Comparison of ENCODE assay signal across 27 cellular contexts in the genomic region with DNA sequence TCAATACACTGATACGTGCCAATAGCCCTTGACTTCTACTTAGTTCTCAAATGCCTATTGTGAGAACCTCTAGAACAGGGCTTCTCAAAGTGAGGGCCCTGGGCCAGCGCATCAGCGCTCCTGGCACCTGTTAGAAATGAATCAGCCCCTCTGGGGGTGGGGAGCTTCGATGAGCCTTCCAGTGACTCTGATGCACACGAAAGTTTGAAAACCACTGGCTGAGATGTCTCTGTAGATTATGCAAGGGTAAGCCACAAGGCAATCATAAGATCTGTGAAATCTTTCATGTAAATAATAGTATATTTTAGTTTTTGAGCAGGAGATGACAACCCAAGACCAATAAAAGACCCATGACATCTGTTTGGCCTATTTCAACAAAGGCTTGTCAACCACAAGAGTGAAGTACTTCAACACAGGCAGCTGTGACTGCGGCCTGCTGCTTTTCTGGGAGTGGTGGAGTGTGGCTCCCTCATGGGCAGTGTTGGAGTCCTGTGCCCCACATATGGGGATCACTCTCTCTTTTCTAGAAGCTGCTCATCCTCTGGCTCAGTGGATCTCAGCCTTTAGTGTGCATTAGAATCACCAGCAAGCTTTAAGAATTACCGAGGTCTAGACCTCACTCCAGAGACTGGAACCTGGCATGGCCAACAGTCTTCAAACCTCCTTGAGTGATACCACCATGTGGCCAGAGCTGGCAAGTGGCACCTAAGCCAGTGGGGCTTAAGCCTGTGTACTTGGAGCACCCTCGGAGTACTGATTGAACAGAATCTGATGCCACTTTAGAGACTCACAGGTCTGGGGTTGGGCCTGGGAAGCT. TPM values are rescaled to one million over a fixed set of nuclear protein-coding genes. Genes with fewer than 3 reads are reported as not detected.
A peak's percentile ranks its signal among the peaks of the same experiment; 100 is the strongest.
DNase-seq lines count a peak whose midpoint lies in the region; ATAC-seq and TF ChIP-seq lines count a peak whose summit lies in the region.
"Had no signal": no experiment of that assay in that cellular context is flagged by ENCODE, and none has a peak within 500 bp of the region (broad histone marks: within the 10 kb centered on the region; RNA-seq: fewer than 3 reads in every experiment).

No MANE protein-coding gene starts in this region.

- RAD21 ChIA-PET in HCT116 (lab: Charles Lee; ENCODE audit: low non-redundant PET in 1 of 2, low total read pairs in 2 of 2, uncharacterized antibody in 2 of 2, unreplicated experiment in 2 of 2) = no interaction called here

- no peaks in the 10 kb centered on the region for H3K27me3 ChIP-seq in CD4-positive, CD25-positive, alpha-beta regulatory T cell (ENCODE audit: control insufficient read depth, insufficient read depth, low read length)
- no peaks in the 10 kb centered on the region for H3K27me3 ChIP-seq in HCT116 (ENCODE audit: insufficient read depth, low read length)
- H3K27me3 ChIP-seq: esophagus squamous epithelium, gastroesophageal sphincter, right atrium auricular region, transverse colon had no signal

- H3K27ac Mint-ChIP-seq in CD4-positive, CD25-positive, alpha-beta regulatory T cell = peak overlapping the region in 1 of 3 donors; percentile 11
- H3K27ac Mint-ChIP-seq: HFFc6; IgD-negative memory B cell; mesothelial cell of epicardium; natural killer cell treated with Interleukin-12 subunit alpha and Interleukin-12 subunit beta and Interleukin-15 and Interleukin-18, amount 100 ng/mL, for 72 hours; WTC11 had no signal

- peaks cover 12% of the 10 kb centered on the region for H3K79me2 ChIP-seq in HCT116 (ENCODE audit: insufficient read depth, low read length)

- no peaks in the 10 kb centered on the region for H3K9me3 Mint-ChIP-seq in CD4-positive, CD25-positive, alpha-beta regulatory T cell
- no peaks in the 10 kb centered on the region for H3K9me3 Mint-ChIP-seq in activated T-cell treated with anti-CD3 and anti-CD28 coated beads, Interleukin-2, amount 50 U/mL, for 4 hours
- H3K9me3 Mint-ChIP-seq: IgD-negative memory B cell; mesothelial cell of epicardium; natural killer cell treated with Interleukin-12 subunit alpha and Interleukin-12 subunit beta and Interleukin-15 and Interleukin-18, amount 100 ng/mL, for 72 hours had no signal

- no peak overlapping the region for H3K4me3 Mint-ChIP-seq in CD4-positive, CD25-positive, alpha-beta regulatory T cell
- H3K4me3 Mint-ChIP-seq in activated T-cell treated with anti-CD3 and anti-CD28 coated beads, Interleukin-2, amount 50 U/mL, for 4 hours = no peak overlapping the region
- H3K4me3 Mint-ChIP-seq: HFFc6; IgD-negative memory B cell; mesothelial cell of epicardium; natural killer cell treated with Interleukin-12 subunit alpha and Interleukin-12 subunit beta and Interleukin-15 and Interleukin-18, amount 100 ng/mL, for 72 hours; WTC11 had no signal

- TF ChIP-seq POLR2A in HCT116 (IDR thresholded peaks at IDR 0.05; ENCODE audit: borderline replicate concordance, extremely low read depth, insufficient read depth, insufficient read length) = no peak

- no peak overlapping the region for H2AFZ ChIP-seq in HCT116 (ENCODE audit: low read depth, low read length, poor library complexity, severe bottlenecking)

- H3K4me3 ChIP-seq in CD4-positive, CD25-positive, alpha-beta regulatory T cell (ENCODE audit: low read depth, low read length) = no peak overlapping the region
- no peak overlapping the region for H3K4me3 ChIP-seq in HCT116 (replicated peaks in 1 of 2; ENCODE audit: low read depth in 1 of 2, low read length in 2 of 2)
- H3K4me3 ChIP-seq: coronary artery, esophagus squamous epithelium, gastroesophageal sphincter, right atrium auricular region, transverse colon had no signal

- no peaks in the 10 kb centered on the region for H3K9me2 ChIP-seq in HCT116 (ENCODE audit: insufficient read depth)

- peaks cover 24% of the 10 kb centered on the region for H3K36me3 Mint-ChIP-seq in CD4-positive, CD25-positive, alpha-beta regulatory T cell
- peaks cover 30% of the 10 kb centered on the region for H3K36me3 Mint-ChIP-seq in activated T-cell treated with anti-CD3 and anti-CD28 coated beads, Interleukin-2, amount 50 U/mL, for 4 hours (ENCODE audit: insufficient read depth)

- no peaks in the 10 kb centered on the region for H3K27me3 Mint-ChIP-seq in CD4-positive, CD25-positive, alpha-beta regulatory T cell
- no peaks in the 10 kb centered on the region for H3K27me3 Mint-ChIP-seq in activated T-cell treated with anti-CD3 and anti-CD28 coated beads, Interleukin-2, amount 50 U/mL, for 4 hours (ENCODE audit: low read depth)
- H3K27me3 Mint-ChIP-seq: IgD-negative memory B cell; natural killer cell treated with Interleukin-12 subunit alpha and Interleukin-12 subunit beta and Interleukin-15 and Interleukin-18, amount 100 ng/mL, for 72 hours had no signal

- CTCF ChIA-PET in HCT116 (lab: Charles Lee) = no interaction called here

- H3K4me1 ChIP-seq in CD4-positive, CD25-positive, alpha-beta regulatory T cell (ENCODE audit: control insufficient read depth, insufficient read depth, low read length, poor library complexity, severe bottlenecking) = peaks cover 4% of the 10 kb centered on the region
- peaks cover 0 to 4% of the 10 kb centered on the region in 2 experiments; a peak in 2 of 4 replicates for H3K4me1 ChIP-seq in HCT116 (ENCODE audit: control insufficient read depth in 1 of 2, insufficient read depth in 2 of 2, low read length in 2 of 2)

- no TSS peak for BruUV-seq in HCT116 (replicated peaks; lab: Mats Ljungman, UMichigan)

- POLR2A ChIA-PET in HCT116 (lab: Charles Lee) = no interaction called here

- no peak overlapping the region for H3K27ac ChIP-seq in CD4-positive, CD25-positive, alpha-beta regulatory T cell (ENCODE audit: insufficient read depth, low read length, poor library complexity, severe bottlenecking)
- H3K27ac ChIP-seq in HCT116 (ENCODE audit: low read depth, low read length) = no peak overlapping the region
- H3K27ac ChIP-seq: coronary artery, esophagus squamous epithelium, gastroesophageal sphincter, right atrium auricular region, transverse colon had no signal

- H4K20me1 ChIP-seq in HCT116 (ENCODE audit: insufficient read depth) = no peaks in the 10 kb centered on the region; the same call in 1 of the 2 replicates

- H3K9me3 ChIP-seq in CD4-positive, CD25-positive, alpha-beta regulatory T cell (ENCODE audit: control insufficient read depth in 2 of 2, low read length in 2 of 2) = no peaks in the 10 kb centered on the region
- no peaks in the 10 kb centered on the region for H3K9me3 ChIP-seq in HCT116 (ENCODE audit: control insufficient read depth in 1 of 2, insufficient read depth in 1 of 2, low read depth in 1 of 2, low read length in 2 of 2)
- H3K9me3 ChIP-seq: esophagus squamous epithelium, gastroesophageal sphincter, right atrium auricular region, transverse colon had no signal

- H3K4me1 Mint-ChIP-seq in CD4-positive, CD25-positive, alpha-beta regulatory T cell = peaks cover 13 to 23% (median 18%) of the 10 kb centered on the region in 4 donors
- peaks cover 12% of the 10 kb centered on the region for H3K4me1 Mint-ChIP-seq in activated T-cell treated with anti-CD3 and anti-CD28 coated beads, Interleukin-2, amount 50 U/mL, for 4 hours (ENCODE audit: low read depth)

- no peak overlapping the region for H3K4me2 ChIP-seq in HCT116 (ENCODE audit: low read length)

- TF ChIP-seq CTCF in HCT116 (IDR thresholded peaks at IDR 0.05 in 2 of 3, conservative IDR thresholded peaks at IDR 0.05 in 1 of 3; ENCODE audit: borderline replicate concordance in 1 of 3, insufficient read depth in 1 of 3, low read depth in 2 of 3, low read length in 2 of 3) = no peak

- peak in 1 of 3 donors; percentile 33 for DNase-seq in CD4-positive, CD25-positive, alpha-beta regulatory T cell
- no peak for DNase-seq in HCT116 (ENCODE audit: low read depth, low spot score)
- DNase-seq in activated T-cell treated with anti-CD3 and anti-CD28 coated beads, Interleukin-2, amount 50 U/mL, for 4 hours = no peak
- peak; percentile 58 for DNase-seq in posterior vena cava (ENCODE audit: low spot score)
- DNase-seq in GF-D8 (lab: John Stamatoyannopoulos, UW) = no peak
- no peak for DNase-seq in NCI-H774 (lab: John Stamatoyannopoulos, UW)
- DNase-seq in NCI-H187 (lab: John Stamatoyannopoulos, UW) = no peak
- DNase-seq: activated effector memory CD4-positive, alpha-beta T cell treated with anti-CD3 and anti-CD28 coated beads, Interleukin-2, amount 50 U/mL, for 16 hours; amygdala; esophagus squamous epithelium; HFFc6; islet precursor cell; left ventricle myocardium superior; NCI-H1417; NCI-H446 treated with DMSO at 0.1 percent for 48 hours; T1000; transverse colon had no signal

- ATAC-seq in CD4-positive, CD25-positive, alpha-beta regulatory T cell (ENCODE audit: low read depth in 2 of 2) = peak; percentile 36 to 46
- peak; percentile 49 for ATAC-seq in HCT116
- ATAC-seq in activated T-cell treated with anti-CD3 and anti-CD28 coated beads, Interleukin-2, amount 50 U/mL, for 4 hours = peak; percentile 35 to 83
- ATAC-seq: gastroesophageal sphincter, left ventricle myocardium superior, WTC11 had no signal

- H3K9ac ChIP-seq in HCT116 (ENCODE audit: low read length) = no peak overlapping the region

- intact Hi-C loops in HCT116 (cut with micrococcal nuclease) = no loop called here
- intact Hi-C loops in posterior vena cava (cut with DNase I) = no loop called here

- peaks cover 44% of the 10 kb centered on the region for H3K36me3 ChIP-seq in CD4-positive, CD25-positive, alpha-beta regulatory T cell (ENCODE audit: control insufficient read depth, insufficient read depth, low read length)
- peaks cover 24 to 50% of the 10 kb centered on the region in 2 experiments; a peak in 3 of 4 replicates for H3K36me3 ChIP-seq in HCT116 (ENCODE audit: control insufficient read depth in 1 of 2, insufficient read depth in 2 of 2, low read length in 2 of 2)

- no peak for TF ChIP-seq RAD21 in HCT116 (IDR thresholded peaks at IDR 0.05; ENCODE audit: low read depth)

RNA-seq across cellular contexts. Expression of a gene that starts 5.8 kb away (rescaled TPM):
- 18.4 TPM for total RNA-seq in CD4-positive, CD25-positive, alpha-beta regulatory T cell
- 10 to 100 TPM; 13.4 to 19.4 (median 16.2) TPM for polyA plus RNA-seq in CD4-positive, CD25-positive, alpha-beta regulatory T cell
- total RNA-seq in HCT116 (2021; ENCODE audit: unreplicated experiment) = 33.1 TPM
- polyA plus RNA-seq in HCT116 (2012) = 16.7 and 17.6 TPM in 2 replicates
- total RNA-seq in activated T-cell treated with anti-CD3 and anti-CD28 coated beads, Interleukin-2, amount 50 U/mL, for 4 hours = 10 to 100 TPM; 18.9 to 21.2 (median 20.1) TPM
- 10 to 100 TPM; 11.8 to 14.1 TPM for total RNA-seq in posterior vena cava

RNA-seq across cellular contexts. Expression of a gene that starts 17.3 kb away (rescaled TPM):
- total RNA-seq in CD4-positive, CD25-positive, alpha-beta regulatory T cell = not detected
- polyA plus RNA-seq in CD4-positive, CD25-positive, alpha-beta regulatory T cell = not detected
- total RNA-seq in HCT116 (2021; ENCODE audit: unreplicated experiment) (0.22 TPM), posterior vena cava (10 to 100 TPM; 11.9 to 12.2 TPM)
- 0.04 and 0.10 TPM in 2 replicates for polyA plus RNA-seq in HCT116 (2012)
- total RNA-seq in activated T-cell treated with anti-CD3 and anti-CD28 coated beads, Interleukin-2, amount 50 U/mL, for 4 hours = not detected
- total RNA-seq: natural killer cell treated with Interleukin-12 subunit alpha and Interleukin-12 subunit beta and Interleukin-15 and Interleukin-18, amount 100 ng/mL, for 72 hours; OCI-LY7 had no signal
- polyA plus RNA-seq: IgD-negative memory B cell had no signal

RNA-seq across cellular contexts. Expression of a gene that starts 29.1 kb away (rescaled TPM):
- not detected for total RNA-seq in CD4-positive, CD25-positive, alpha-beta regulatory T cell
- polyA plus RNA-seq in CD4-positive, CD25-positive, alpha-beta regulatory T cell = not detected
- total RNA-seq in HCT116 (2021; ENCODE audit: unreplicated experiment) (7.5 TPM), posterior vena cava (1 to 10 TPM; 7.5 to 8.9 TPM)
- polyA plus RNA-seq in HCT116 (2012) = 2.0 and 3.0 TPM in 2 replicates
- total RNA-seq in activated T-cell treated with anti-CD3 and anti-CD28 coated beads, Interleukin-2, amount 50 U/mL, for 4 hours = not detected
- total RNA-seq: natural killer cell treated with Interleukin-12 subunit alpha and Interleukin-12 subunit beta and Interleukin-15 and Interleukin-18, amount 100 ng/mL, for 72 hours had no signal
- polyA plus RNA-seq: IgD-negative memory B cell had no signal

RNA-seq across cellular contexts. Expression of a gene that starts 39.0 kb away (rescaled TPM):
- not detected for total RNA-seq in CD4-positive, CD25-positive, alpha-beta regulatory T cell
- not detected for polyA plus RNA-seq in CD4-positive, CD25-positive, alpha-beta regulatory T cell
- 2.4 TPM for total RNA-seq in HCT116 (2021; ENCODE audit: unreplicated experiment)
- 0.65 and 0.66 TPM in 2 replicates for polyA plus RNA-seq in HCT116 (2012)
- total RNA-seq in activated T-cell treated with anti-CD3 and anti-CD28 coated beads, Interleukin-2, amount 50 U/mL, for 4 hours = under 1 TPM; 0.05 to 0.08 (median 0.08) TPM
- total RNA-seq in posterior vena cava = 1 to 10 TPM; 2.5 to 4.3 TPM
- total RNA-seq: MCF 10A; natural killer cell treated with Interleukin-12 subunit alpha and Interleukin-12 subunit beta and Interleukin-15 and Interleukin-18, amount 100 ng/mL, for 72 hours; OCI-LY7; osteocyte; WTC11 had no signal
- polyA plus RNA-seq: IgD-negative memory B cell had no signal

Comparison
In these comparisons a context has a peak if more than half of its experiments do, and no peak if none do; other contexts are left out.
1. RNA of a gene that starts 17.3 kb away (total RNA-seq): 11.9 to 12.2 TPM in posterior vena cava; 0.22 TPM in HCT116 (single experiment), not detected in CD4-positive, CD25-positive, alpha-beta regulatory T cell (single experiment) and not detected in activated T-cell treated with anti-CD3 and anti-CD28 coated beads, Interleukin-2, amount 50 U/mL, for 4 hours; every median in the first group is over 10 times any median in the second.
2. Peak in every context shown above with its lines, with median percentiles within 50 percentile points of each other: ATAC-seq.